Comparison of ENCODE assay signal across 8 cellular contexts in the genomic region with DNA sequence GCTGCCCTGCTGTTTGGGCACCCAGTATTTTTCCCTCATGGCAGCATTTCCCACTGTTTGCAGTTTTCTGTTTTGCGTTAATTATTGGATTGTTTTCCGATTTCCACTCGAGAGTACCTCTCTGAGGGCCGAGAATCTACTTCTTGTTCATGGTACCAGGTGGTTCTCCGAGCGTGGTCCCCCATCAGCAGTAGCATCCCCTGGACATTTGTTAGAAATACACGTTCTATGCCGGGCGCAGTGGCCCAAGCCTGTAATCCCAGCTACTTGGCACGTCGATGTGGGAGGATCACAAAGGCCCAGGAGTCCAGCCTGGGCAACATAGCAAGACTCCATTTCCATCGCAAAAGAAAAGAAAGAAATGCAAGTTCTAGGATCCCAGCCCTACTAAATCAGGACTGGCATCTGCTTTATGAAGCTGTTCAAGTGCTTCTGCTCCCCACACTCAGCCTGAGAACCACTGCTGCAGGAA. TPM values are rescaled to one million over a fixed set of nuclear protein-coding genes. Genes with fewer than 3 reads are reported as not detected.
DNase-seq lines count a peak whose midpoint lies in the region; ATAC-seq and TF ChIP-seq lines count a peak whose summit lies in the region.

No MANE protein-coding gene starts in this region.

- POLR2A ChIA-PET in AG04449 (lab: Yijun Ruan, JAX), result no interaction called here

- H3K36me3 Mint-ChIP-seq in IgD-negative memory B cell, result peaks cover 1% of the 10 kb centered on the region
- H3K36me3 Mint-ChIP-seq in central memory CD8-positive, alpha-beta T cell (ENCODE audit: insufficient read depth), result peaks cover 24% of the 10 kb centered on the region

- H3K4me1 ChIP-seq in mucosa of stomach (ENCODE audit: control insufficient read depth, insufficient read depth, low read length), result peaks cover 11% of the 10 kb centered on the region

- H3K27me3 Mint-ChIP-seq in IgD-negative memory B cell, result no peaks in the 10 kb centered on the region
- H3K27me3 Mint-ChIP-seq in central memory CD8-positive, alpha-beta T cell, result no peaks in the 10 kb centered on the region

- H3K27ac Mint-ChIP-seq in IgD-negative memory B cell, result peak overlapping the region; percentile 77 to 85 (median 81)
- peak overlapping the region; percentile 89 for H3K27ac Mint-ChIP-seq in central memory CD8-positive, alpha-beta T cell (ENCODE audit: low read depth)

- H3K36me3 ChIP-seq in mucosa of stomach (ENCODE audit: control insufficient read depth, insufficient read depth, low read length), result peaks cover 17% of the 10 kb centered on the region

- CTCF ChIA-PET in AG04449 (lab: Yijun Ruan, JAX), result interaction anchor here (0.6 to 3.4 kb wide), 22 partner anchors 9 to 409 kb away, joined by 3 to 22 read pairs (median 4); no protein-coding TSS in a partner anchor

- no peak for TF ChIP-seq CTCF in AG04449 (IDR thresholded peaks at IDR 0.05; ENCODE audit: insufficient read depth, low read length, missing control alignments)

- no peaks in the 10 kb centered on the region for H3K9me3 ChIP-seq in mucosa of stomach (ENCODE audit: control insufficient read depth, low read length)

- H3K9ac ChIP-seq in mucosa of stomach (ENCODE audit: low read length), result peak overlapping the region; percentile 69

- H3K4me1 Mint-ChIP-seq in IgD-negative memory B cell, result peaks cover 0 to 17% (median 10%) of the 10 kb centered on the region in 3 donors
- H3K4me1 Mint-ChIP-seq in central memory CD8-positive, alpha-beta T cell, result peaks cover 29% of the 10 kb centered on the region

- H3K4me3 Mint-ChIP-seq in IgD-negative memory B cell, result peak overlapping the region; percentile 91 to 98 (median 94)
- peak overlapping the region; percentile 93 for H3K4me3 Mint-ChIP-seq in central memory CD8-positive, alpha-beta T cell

- peak overlapping the region; percentile 99 for H3K4me3 ChIP-seq in AG04449 (ENCODE audit: low read depth, low read length)
- H3K4me3 ChIP-seq in mucosa of stomach (ENCODE audit: low read length), result peak overlapping the region; percentile 27

- no peaks in the 10 kb centered on the region for H3K27me3 ChIP-seq in mucosa of stomach (ENCODE audit: control insufficient read depth, insufficient read depth, low read length)

- no peak for DNase-seq in AG04449 (ENCODE audit: low read depth, low spot score)
- no peak for DNase-seq in central memory CD8-positive, alpha-beta T cell (ENCODE audit: low spot score in 2 of 2)
- DNase-seq in NCI-H1105 treated with DMSO at 0.1 percent for 48 hours (lab: John Stamatoyannopoulos, UW), result no peak
- no peak for DNase-seq in kidney tubule cell (ENCODE audit: low spot score)
- DNase-seq in Ammon's horn (ENCODE audit: low spot score), result no peak

- no peak for ATAC-seq in central memory CD8-positive, alpha-beta T cell (replicated peaks; ENCODE audit: extremely low read depth, poor library complexity, severe bottlenecking)
- no peak for ATAC-seq in HG02759 (IDR thresholded peaks at IDR 0.05; ENCODE audit: unreplicated experiment)

- H3K9me3 Mint-ChIP-seq in IgD-negative memory B cell, result no peaks in the 10 kb centered on the region
- H3K9me3 Mint-ChIP-seq in central memory CD8-positive, alpha-beta T cell, result no peaks in the 10 kb centered on the region

RNA-seq across cellular contexts. Expression of gene RRP1, which starts 0.7 kb away (rescaled TPM):
- polyA plus RNA-seq in IgD-negative memory B cell, result 18.2 TPM

RNA-seq across cellular contexts. Expression of gene CSTB, which starts 14.0 kb away (rescaled TPM):
- 66.2 TPM for polyA plus RNA-seq in IgD-negative memory B cell
